ENCODE assay signal across 8 cellular contexts in the genomic region with DNA sequence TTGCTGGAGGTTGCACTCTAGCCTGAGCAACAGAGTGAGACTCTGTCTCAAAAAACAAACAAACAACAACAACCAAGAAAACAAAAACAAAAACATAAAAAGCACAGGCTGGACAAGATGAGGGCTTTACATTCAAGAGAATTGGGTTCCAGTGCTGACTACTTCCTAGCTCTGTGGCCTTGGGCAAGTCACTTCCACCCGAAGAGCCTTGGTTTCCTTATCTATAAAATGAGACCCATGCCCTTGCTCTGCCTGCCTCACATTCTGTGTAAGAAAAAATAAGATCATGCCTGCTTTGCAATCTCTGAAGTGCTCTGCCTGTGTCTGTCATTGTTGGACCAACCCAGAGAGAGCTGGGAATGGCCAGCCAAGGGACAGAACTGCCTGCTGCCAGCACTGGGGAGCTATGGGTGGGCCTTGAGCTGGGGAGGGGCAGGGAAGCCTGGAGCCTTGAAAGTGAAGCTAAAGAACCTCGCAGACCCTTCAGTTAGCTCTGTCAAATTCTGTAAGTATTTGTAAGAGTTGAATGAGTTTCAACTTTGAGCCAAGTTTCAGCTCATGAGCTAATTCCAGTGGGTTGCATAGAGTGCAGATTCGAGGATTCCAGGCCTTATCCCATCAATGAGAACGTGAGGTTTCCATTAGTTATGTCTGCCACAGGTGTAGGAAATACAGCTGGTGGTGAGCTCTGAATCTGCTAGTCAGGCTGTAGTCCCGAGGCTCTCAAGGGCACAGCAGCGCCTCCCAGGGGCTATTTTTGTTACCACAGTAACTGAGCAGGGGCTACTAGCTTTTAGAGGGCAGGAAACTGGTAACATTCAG.
DNase-seq lines count a peak whose midpoint lies in the region; ATAC-seq, FAIRE-seq and TF ChIP-seq lines count a peak whose summit lies in the region.

No MANE protein-coding gene starts in this region.

- H3K4me3 Mint-ChIP-seq in activated CD8-positive, alpha-beta memory T cell treated with anti-CD3 and anti-CD28 coated beads, Interleukin-2, amount 10 ng/mL, durations not matched to agents 7 days and 5 days = no peak overlapping the region
- no peak overlapping the region for H3K4me3 Mint-ChIP-seq in glutamatergic neuron (ENCODE audit: unreplicated experiment)

- peaks cover 4% of the 10 kb centered on the region for H3K9me3 Mint-ChIP-seq in activated CD8-positive, alpha-beta memory T cell treated with anti-CD3 and anti-CD28 coated beads, Interleukin-2, amount 10 ng/mL, durations not matched to agents 7 days and 5 days (ENCODE audit: low read depth)
- peaks cover 5% of the 10 kb centered on the region for H3K9me3 Mint-ChIP-seq in glutamatergic neuron (ENCODE audit: unreplicated experiment)

- no peak for FAIRE-seq in RCC 7860 (lab: Jason Lieb, UNC)

- CTCF ChIA-PET in AG04449 (lab: Yijun Ruan, JAX) = interaction anchor here (1.2 kb wide), 1 partner anchor 40 kb away, joined by 3 read pairs; no protein-coding TSS in a partner anchor
- CTCF ChIA-PET in activated CD8-positive, alpha-beta memory T cell treated with anti-CD3 and anti-CD28 coated beads, Interleukin-2, amount 10 ng/mL, durations not matched to agents 7 days and 5 days (lab: Charles Lee) = interaction anchor here (0.6 to 1.6 kb wide), 9 partner anchors 10 to 200 kb away, joined by 3 to 9 read pairs (median 3); no protein-coding TSS in a partner anchor

- ATAC-seq in activated CD8-positive, alpha-beta memory T cell treated with anti-CD3 and anti-CD28 coated beads, Interleukin-2, amount 10 ng/mL, durations not matched to agents 7 days and 5 days = peak; percentile 66

- H3K4me1 Mint-ChIP-seq in activated CD8-positive, alpha-beta memory T cell treated with anti-CD3 and anti-CD28 coated beads, Interleukin-2, amount 10 ng/mL, durations not matched to agents 7 days and 5 days = no peaks in the 10 kb centered on the region
- peaks cover 4% of the 10 kb centered on the region for H3K4me1 Mint-ChIP-seq in glutamatergic neuron (ENCODE audit: low read depth, unreplicated experiment)

- H3K36me3 Mint-ChIP-seq in activated CD8-positive, alpha-beta memory T cell treated with anti-CD3 and anti-CD28 coated beads, Interleukin-2, amount 10 ng/mL, durations not matched to agents 7 days and 5 days = no peaks in the 10 kb centered on the region
- peaks cover 5% of the 10 kb centered on the region for H3K36me3 Mint-ChIP-seq in glutamatergic neuron (ENCODE audit: unreplicated experiment)

- DNase-seq in AG04449 (ENCODE audit: low read depth, low spot score) (no peak), GM04504 (ENCODE audit: low read depth) (peak; percentile 17), NCI-H2196 (lab: John Stamatoyannopoulos, UW; ENCODE audit: unreplicated experiment) (peak; percentile 70), glutamatergic neuron (peak; percentile 81), RCC 7860 (ENCODE audit: low spot score) (no peak), cortex of kidney (lab: John Stamatoyannopoulos, UW) (no peak)
- peak; percentile 60 for DNase-seq in activated CD8-positive, alpha-beta memory T cell treated with anti-CD3 and anti-CD28 coated beads, Interleukin-2, amount 10 ng/mL, durations not matched to agents 7 days and 5 days
- peak; percentile 6 to 30 for DNase-seq in stimulated activated CD8-positive, alpha-beta memory T cell treated with anti-CD3 and anti-CD28 coated beads, Interleukin-2, amount 100 ng/mL, for 48 hours (ENCODE audit: low read depth in 2 of 2)

- no peak overlapping the region for H3K27ac Mint-ChIP-seq in activated CD8-positive, alpha-beta memory T cell treated with anti-CD3 and anti-CD28 coated beads, Interleukin-2, amount 10 ng/mL, durations not matched to agents 7 days and 5 days
- H3K27ac Mint-ChIP-seq in glutamatergic neuron (ENCODE audit: unreplicated experiment) = no peak overlapping the region

- H3K4me3 ChIP-seq in AG04449 (ENCODE audit: low read depth, low read length) = no peak overlapping the region

- H3K27me3 Mint-ChIP-seq in activated CD8-positive, alpha-beta memory T cell treated with anti-CD3 and anti-CD28 coated beads, Interleukin-2, amount 10 ng/mL, durations not matched to agents 7 days and 5 days = peaks cover 33% of the 10 kb centered on the region
- peaks cover 5% of the 10 kb centered on the region for H3K27me3 Mint-ChIP-seq in glutamatergic neuron (ENCODE audit: unreplicated experiment)

- POLR2A ChIA-PET in AG04449 (lab: Yijun Ruan, JAX) = no interaction called here

- peak; percentile 15 for TF ChIP-seq CTCF in AG04449 (IDR thresholded peaks at IDR 0.05; ENCODE audit: insufficient read depth, low read length, missing control alignments)
- TF ChIP-seq CTCF in glutamatergic neuron (IDR thresholded peaks at IDR 0.05; ENCODE audit: partially characterized antibody, unreplicated experiment) = peak; percentile 44

Comparison
In these comparisons a context has a peak if more than half of its experiments do, and no peak if none do; other contexts are left out.
1. DNase-seq: peak in GM04504 (single experiment), NCI-H2196 (single experiment), activated CD8-positive, alpha-beta memory T cell treated with anti-CD3 and anti-CD28 coated beads, Interleukin-2, amount 10 ng/mL, durations not matched to agents 7 days and 5 days (single experiment), glutamatergic neuron (single experiment) and stimulated activated CD8-positive, alpha-beta memory T cell treated with anti-CD3 and anti-CD28 coated beads, Interleukin-2, amount 100 ng/mL, for 48 hours (2 of 2); none in AG04449 (single experiment), RCC 7860 (single experiment) and cortex of kidney (single experiment).